Comparison of ENCODE assay signal across 1 cellular context in genomic region chrX:71298119-71298518, GRCh38.
TF ChIP-seq lines count a peak whose summit lies in the region.

No MANE protein-coding gene starts in this region.

TF ChIP-seq in HepG2, 621 proteins besides CTCF, POLR2A, EP300 and RAD21:
- TF ChIP-seq POGZ (CRISPR knock-in tag; IDR thresholded peaks at IDR 0.05) (no peak), ZNF598 (CRISPR knock-in tag; IDR thresholded peaks at IDR 0.05; ENCODE audit: borderline replicate concordance) (no peak), TEAD3 (CRISPR knock-in tag; optimal IDR thresholded peaks at IDR 0.05; ENCODE audit: borderline replicate concordance) (no peak), IKZF1 (IDR thresholded peaks at IDR 0.05) (no peak), GATA4 (IDR thresholded peaks at IDR 0.05; ENCODE audit: borderline replicate concordance, low read depth) (no peak), NFE2L2 (IDR thresholded peaks at IDR 0.05; ENCODE audit: low read length) (no peak), SPEN (CRISPR knock-in tag; IDR thresholded peaks at IDR 0.05; ENCODE audit: low read depth) (no peak), TRAFD1 (CRISPR knock-in tag; IDR thresholded peaks at IDR 0.05; ENCODE audit: borderline replicate concordance) (no peak), POLR2G (IDR thresholded peaks at IDR 0.05; ENCODE audit: low read depth, low read length) (peak; percentile 33; the same call in 1 of the 2 replicates), NR2F2 (IDR thresholded peaks at IDR 0.05; ENCODE audit: borderline replicate concordance, low read depth) (no peak), ZNF572 (CRISPR knock-in tag; IDR thresholded peaks at IDR 0.05) (no peak), GMEB2 (CRISPR knock-in tag; IDR thresholded peaks at IDR 0.05; ENCODE audit: low read depth) (no peak), PRDM15 (CRISPR knock-in tag; IDR thresholded peaks at IDR 0.05) (no peak), ZNF432 (CRISPR knock-in tag; IDR thresholded peaks at IDR 0.05; ENCODE audit: borderline replicate concordance) (no peak), AKAP8 (CRISPR knock-in tag; IDR thresholded peaks at IDR 0.05) (no peak), SIN3B (IDR thresholded peaks at IDR 0.05; ENCODE audit: low read length) (no peak), ZNF343 (CRISPR knock-in tag; IDR thresholded peaks at IDR 0.05) (no peak), AGO2 (optimal IDR thresholded peaks at IDR 0.05; ENCODE audit: low read depth, low read length) (no peak), NFYC (CRISPR knock-in tag; IDR thresholded peaks at IDR 0.05) (no peak), ZSCAN9 (CRISPR knock-in tag; IDR thresholded peaks at IDR 0.05; ENCODE audit: borderline replicate concordance) (no peak), CREM (IDR thresholded peaks at IDR 0.05) (no peak), CREM (CRISPR knock-in tag; IDR thresholded peaks at IDR 0.05) (no peak), ZNF710 (CRISPR knock-in tag; IDR thresholded peaks at IDR 0.05; ENCODE audit: borderline replicate concordance) (no peak), POLR2AphosphoS5 (IDR thresholded peaks at IDR 0.05; ENCODE audit: low read depth, low read length) (0 out of 2 replicates have a peak, but pooled peaks have one; percentile 23), SIX1 (CRISPR knock-in tag; IDR thresholded peaks at IDR 0.05; ENCODE audit: borderline replicate concordance) (no peak), TEAD2 (CRISPR knock-in tag; IDR thresholded peaks at IDR 0.05) (no peak), CEBPG (CRISPR knock-in tag; IDR thresholded peaks at IDR 0.05) (0 out of 2 replicates have a peak, but pooled peaks have one; percentile 38), HNRNPUL1 (IDR thresholded peaks at IDR 0.05; ENCODE audit: low read depth, low read length) (no peak), ZNF713 (CRISPR knock-in tag; IDR thresholded peaks at IDR 0.05) (no peak), MTA1 (CRISPR knock-in tag; IDR thresholded peaks at IDR 0.05; ENCODE audit: borderline replicate concordance) (no peak), ADNP (CRISPR knock-in tag; IDR thresholded peaks at IDR 0.05) (no peak), CEBPB (IDR thresholded peaks at IDR 0.05; ENCODE audit: borderline replicate concordance, low read depth, low read length) (peak; percentile 20; the same call in 1 of the 2 replicates), MEIS2 (CRISPR knock-in tag; IDR thresholded peaks at IDR 0.05) (no peak)
- TF ChIP-seq, protein P1, sequence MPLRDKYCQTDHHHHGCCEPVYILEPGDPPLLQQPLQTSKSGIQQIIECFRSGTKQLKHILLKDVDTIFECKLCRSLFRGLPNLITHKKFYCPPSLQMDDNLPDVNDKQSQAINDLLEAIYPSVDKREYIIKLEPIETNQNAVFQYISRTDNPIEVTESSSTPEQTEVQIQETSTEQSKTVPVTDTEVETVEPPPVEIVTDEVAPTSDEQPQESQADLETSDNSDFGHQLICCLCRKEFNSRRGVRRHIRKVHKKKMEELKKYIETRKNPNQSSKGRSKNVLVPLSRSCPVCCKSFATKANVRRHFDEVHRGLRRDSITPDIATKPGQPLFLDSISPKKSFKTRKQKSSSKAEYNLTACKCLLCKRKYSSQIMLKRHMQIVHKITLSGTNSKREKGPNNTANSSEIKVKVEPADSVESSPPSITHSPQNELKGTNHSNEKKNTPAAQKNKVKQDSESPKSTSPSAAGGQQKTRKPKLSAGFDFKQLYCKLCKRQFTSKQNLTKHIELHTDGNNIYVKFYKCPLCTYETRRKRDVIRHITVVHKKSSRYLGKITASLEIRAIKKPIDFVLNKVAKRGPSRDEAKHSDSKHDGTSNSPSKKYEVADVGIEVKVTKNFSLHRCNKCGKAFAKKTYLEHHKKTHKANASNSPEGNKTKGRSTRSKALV (CRISPR knock-in tag; IDR thresholded peaks at IDR 0.05): no peak
